Comparison of ENCODE assay signal across 1 cellular context in genomic region chr1:145762001-145762400, GRCh38. TPM values are rescaled to one million over a fixed set of nuclear protein-coding genes. Genes with fewer than 3 reads are reported as not detected.
"Had no signal": no experiment of that assay in that cellular context is flagged by ENCODE, and none has a peak within 500 bp of the region (broad histone marks: within the 10 kb centered on the region; RNA-seq: fewer than 3 reads in every experiment).

No MANE protein-coding gene starts in this region.

RNA-seq across cellular contexts. Expression of gene CD160, which starts 42.7 kb away (rescaled TPM):
- total RNA-seq: G401 had no signal
